14 cellular contexts compared by ENCODE assay signal in genomic region chr2:113376248-113376934, GRCh38.
A peak's percentile ranks its signal among the peaks of the same experiment; 100 is the strongest.
DNase-seq lines count a peak whose midpoint lies in the region; ATAC-seq and TF ChIP-seq lines count a peak whose summit lies in the region.
"Had no signal": no experiment of that assay in that cellular context is flagged by ENCODE, and none has a peak within 500 bp of the region (broad histone marks: within the 10 kb centered on the region; RNA-seq: fewer than 3 reads in every experiment).

No MANE protein-coding gene starts in this region.

- POLR2A ChIA-PET in Caco-2 (lab: Charles Lee), result no interaction called here

- peak overlapping the region; percentile 41 for H3K27ac Mint-ChIP-seq in activated T-helper 17 cell treated with anti-CD3 and anti-CD28 coated beads, Interleukin-2, amount 50 U/mL, for 72 hours
- H3K27ac Mint-ChIP-seq in Caco-2 (ENCODE audit: unreplicated experiment), result no peak overlapping the region

- H3K4me1 ChIP-seq in testis, result no peaks in the 10 kb centered on the region
- no peaks in the 10 kb centered on the region for H3K4me1 ChIP-seq in Caco-2
- H3K4me1 ChIP-seq: body of pancreas had no signal

- no TSS peak for BruUV-seq in Caco-2 (replicated peaks; lab: Mats Ljungman, UMichigan)

- ATAC-seq in GM18861 (IDR thresholded peaks at IDR 0.05; ENCODE audit: unreplicated experiment) (peak; percentile 26), GM21447 (IDR thresholded peaks at IDR 0.05; ENCODE audit: unreplicated experiment) (peak; percentile 33), HG03097 (IDR thresholded peaks at IDR 0.05; ENCODE audit: low FRiP score, unreplicated experiment) (peak; percentile 20)
- ATAC-seq in activated T-helper 17 cell treated with anti-CD3 and anti-CD28 coated beads, Interleukin-2, amount 50 U/mL, for 72 hours (replicated peaks), result peak; percentile 75
- ATAC-seq: body of pancreas had no signal

- intact Hi-C loops in testis (cut with DNase I; ENCODE audit: low total_unique reads), result no loop called here
- intact Hi-C loops in Caco-2 (cut with micrococcal nuclease; ENCODE audit: unreplicated experiment), result no loop called here

- no peak for TF ChIP-seq POLR2A in testis (IDR thresholded peaks at IDR 0.05)

- H3K36me3 ChIP-seq in testis (ENCODE audit: low read depth, missing control alignments) (no peaks in the 10 kb centered on the region), Caco-2 (ENCODE audit: control insufficient read depth, insufficient read depth, low read length) (no peaks in the 10 kb centered on the region)

- TF ChIP-seq CTCF in testis (IDR thresholded peaks at IDR 0.05) (no peak), Caco-2 (IDR thresholded peaks at IDR 0.05; ENCODE audit: insufficient read depth in 1 of 2, low read depth in 1 of 2, low read length in 1 of 2, severe bottlenecking in 1 of 2, unreplicated experiment in 1 of 2) (no peak)

- WGBS in testis, 2 donors, result 82 to 95% methylated on average over 2 of the region's 2 CpGs

- H3K4me3 ChIP-seq in testis, result no peak overlapping the region
- no peak overlapping the region for H3K4me3 ChIP-seq in Caco-2 (ENCODE audit: low read depth, low read length)
- H3K4me3 ChIP-seq: body of pancreas had no signal

- CTCF ChIA-PET in Caco-2 (lab: Charles Lee), result no interaction called here

- no peaks in the 10 kb centered on the region for H3K27me3 ChIP-seq in testis
- H3K27me3 ChIP-seq in Caco-2 (replicated peaks; ENCODE audit: control insufficient read depth, insufficient read depth, low read length), result no peaks in the 10 kb centered on the region
- H3K27me3 ChIP-seq: body of pancreas had no signal

- H3K4me3 Mint-ChIP-seq in activated T-helper 17 cell treated with anti-CD3 and anti-CD28 coated beads, Interleukin-2, amount 50 U/mL, for 72 hours, result peak overlapping the region; percentile 45
- H3K4me3 Mint-ChIP-seq in Caco-2 (ENCODE audit: unreplicated experiment), result no peak overlapping the region
- H3K4me3 Mint-ChIP-seq: activated T-cell treated with anti-CD3 and anti-CD28 coated beads, Interleukin-2, amount 50 U/mL, for 24 hours had no signal

- H3K9me3 ChIP-seq in testis (no peaks in the 10 kb centered on the region), Caco-2 (no peaks in the 10 kb centered on the region)
- H3K9me3 ChIP-seq: body of pancreas had no signal

- DNase-seq in testis (no peak), Caco-2 (no peak), GDM1 (lab: John Stamatoyannopoulos, UW) (no peak), NCI-H2107 treated with DMSO at 0.1 percent for 48 hours (lab: John Stamatoyannopoulos, UW; ENCODE audit: unreplicated experiment) (no peak)
- DNase-seq: activated T-cell treated with anti-CD3 and anti-CD28 coated beads, Interleukin-2, amount 50 U/mL, for 24 hours; COR-L47; glutamatergic neuron; Right ventricle myocardium superior had no signal

- H3K27me3 Mint-ChIP-seq in activated T-helper 17 cell treated with anti-CD3 and anti-CD28 coated beads, Interleukin-2, amount 50 U/mL, for 72 hours, result peaks cover 10% of the 10 kb centered on the region
- no peaks in the 10 kb centered on the region for H3K27me3 Mint-ChIP-seq in Caco-2 (ENCODE audit: insufficient read depth, unreplicated experiment)
- H3K27me3 Mint-ChIP-seq: activated T-cell treated with anti-CD3 and anti-CD28 coated beads, Interleukin-2, amount 50 U/mL, for 24 hours had no signal

- H3K27ac ChIP-seq in testis, result no peak overlapping the region
- H3K27ac ChIP-seq: KMS-11 had no signal

- H3K9me3 Mint-ChIP-seq in activated T-helper 17 cell treated with anti-CD3 and anti-CD28 coated beads, Interleukin-2, amount 50 U/mL, for 72 hours, result no peaks in the 10 kb centered on the region
- H3K9me3 Mint-ChIP-seq in Caco-2 (ENCODE audit: unreplicated experiment), result no peaks in the 10 kb centered on the region
- H3K9me3 Mint-ChIP-seq: activated T-cell treated with anti-CD3 and anti-CD28 coated beads, Interleukin-2, amount 50 U/mL, for 24 hours had no signal

- H3K4me1 Mint-ChIP-seq in activated T-helper 17 cell treated with anti-CD3 and anti-CD28 coated beads, Interleukin-2, amount 50 U/mL, for 72 hours, result peaks cover 6% of the 10 kb centered on the region
- peaks cover 6% of the 10 kb centered on the region for H3K4me1 Mint-ChIP-seq in Caco-2 (ENCODE audit: low read depth, unreplicated experiment)

- no peaks in the 10 kb centered on the region for H3K36me3 Mint-ChIP-seq in activated T-helper 17 cell treated with anti-CD3 and anti-CD28 coated beads, Interleukin-2, amount 50 U/mL, for 72 hours (ENCODE audit: low read depth)
- H3K36me3 Mint-ChIP-seq in Caco-2 (ENCODE audit: insufficient read depth, unreplicated experiment), result no peaks in the 10 kb centered on the region

Comparison
In these comparisons a context has a peak if more than half of its experiments do, and no peak if none do; other contexts are left out.
1. ATAC-seq: peak in every context shown above with its lines; median percentile 75 in activated T-helper 17 cell treated with anti-CD3 and anti-CD28 coated beads, Interleukin-2, amount 50 U/mL, for 72 hours; 33 in GM21447; 26 in GM18861; 20 in HG03097.